In the genomic region with DNA sequence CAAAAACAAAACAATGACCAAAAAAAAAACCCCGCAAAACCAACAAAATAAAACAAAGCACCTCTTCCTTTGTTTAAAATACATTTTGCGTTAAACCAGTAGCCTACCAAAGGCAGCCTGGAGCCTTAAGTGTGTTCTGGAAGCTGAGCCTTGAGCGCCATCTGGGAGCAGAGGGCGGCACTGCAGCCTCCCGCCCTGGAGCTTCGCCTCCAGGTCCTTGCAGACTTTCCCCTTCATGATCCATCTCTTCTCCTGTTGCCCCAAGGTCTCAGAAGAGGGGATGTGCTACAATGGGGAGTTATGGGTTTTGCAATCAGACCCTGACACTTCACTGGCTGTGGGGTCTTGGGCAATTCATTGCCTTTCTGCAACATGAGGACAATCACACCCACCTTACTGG, we compare ENCODE assay signal across 8 cellular contexts.
DNase-seq lines count a peak whose midpoint lies in the region; ATAC-seq and TF ChIP-seq lines count a peak whose summit lies in the region.
"Not testable (repeated sequence)": the region's sequence is repeated elsewhere in the genome, so short reads cannot be mapped to it uniquely, and the experiment has no call there.

No MANE protein-coding gene starts in this region.

- CTCF ChIA-PET in BJ (lab: Yijun Ruan, JAX); HCT116 (lab: Charles Lee); PC-9 (lab: Charles Lee): not testable (repeated sequence)

- ATAC-seq in HCT116 (peak; percentile 76), memory B cell (ENCODE audit: low read depth) (peak; percentile 60)
- peak; percentile 36 for ATAC-seq in effector memory CD8-positive, alpha-beta T cell (replicated peaks)
- ATAC-seq in stimulated activated naive B cell treated with anti-CD40 and anti-IgM and Interleukin-4, amounts not matched to agents 10 μg/mL and 1 μg/mL and 100 μg/mL, for 72 hours (replicated peaks) = peak; percentile 64 to 73

- TF ChIP-seq CTCF in BJ (IDR thresholded peaks at IDR 0.05; ENCODE audit: insufficient read depth, low read depth, low read length) (peak; percentile 57), HCT116 (IDR thresholded peaks at IDR 0.05 in 2 of 3, conservative IDR thresholded peaks at IDR 0.05 in 1 of 3; ENCODE audit: borderline replicate concordance in 1 of 3, insufficient read depth in 1 of 3, low read depth in 2 of 3, low read length in 2 of 3) (0 out of 6 replicates have a peak, but pooled peaks of 1 of the 3 experiments have one; percentile 18), PC-9 (conservative IDR thresholded peaks at IDR 0.05) (peak; percentile 27; the same call in 1 of the 2 replicates), cardiac muscle cell (IDR thresholded peaks at IDR 0.05; ENCODE audit: low read depth, low read length) (peak; percentile 11)

- H3K4me1 Mint-ChIP-seq in effector memory CD8-positive, alpha-beta T cell (ENCODE audit: low read depth in 2 of 2); memory B cell; stimulated activated naive B cell treated with anti-CD40 and anti-IgM and Interleukin-4, amounts not matched to agents 10 μg/mL and 1 μg/mL and 100 μg/mL, for 72 hours: not testable (repeated sequence)

- not testable (repeated sequence) for H2AFZ ChIP-seq in HCT116 (ENCODE audit: low read depth, low read length, poor library complexity, severe bottlenecking); PC-9

- H3K36me3 Mint-ChIP-seq in effector memory CD8-positive, alpha-beta T cell (ENCODE audit: insufficient read depth); memory B cell; stimulated activated naive B cell treated with anti-CD40 and anti-IgM and Interleukin-4, amounts not matched to agents 10 μg/mL and 1 μg/mL and 100 μg/mL, for 72 hours: not testable (repeated sequence)

- not testable (repeated sequence) for H3K4me3 ChIP-seq in BJ (ENCODE audit: low read depth, low read length); HCT116 (replicated peaks in 1 of 2; ENCODE audit: low read depth in 1 of 2, low read length in 2 of 2); PC-9; cardiac muscle cell

- H3K27ac Mint-ChIP-seq in effector memory CD8-positive, alpha-beta T cell; memory B cell; stimulated activated naive B cell treated with anti-CD40 and anti-IgM and Interleukin-4, amounts not matched to agents 10 μg/mL and 1 μg/mL and 100 μg/mL, for 72 hours: not testable (repeated sequence)

- not testable (repeated sequence) for H3K4me1 ChIP-seq in HCT116 (ENCODE audit: control insufficient read depth in 1 of 2, insufficient read depth in 2 of 2, low read length in 2 of 2); PC-9 (replicated peaks; ENCODE audit: insufficient read depth); cardiac muscle cell (ENCODE audit: low read depth)

- POLR2A ChIA-PET in BJ (lab: Charles Lee); HCT116 (lab: Charles Lee); PC-9 (lab: Charles Lee; ENCODE audit: unreplicated experiment): not testable (repeated sequence)

- H3K9ac ChIP-seq in HCT116 (ENCODE audit: low read length) = not testable (repeated sequence)

- H3K4me3 Mint-ChIP-seq in effector memory CD8-positive, alpha-beta T cell; memory B cell; stimulated activated naive B cell treated with anti-CD40 and anti-IgM and Interleukin-4, amounts not matched to agents 10 μg/mL and 1 μg/mL and 100 μg/mL, for 72 hours: not testable (repeated sequence)

- H4K20me1 ChIP-seq in HCT116 (ENCODE audit: insufficient read depth); PC-9 (ENCODE audit: insufficient read depth): not testable (repeated sequence)

- H3K27me3 Mint-ChIP-seq in effector memory CD8-positive, alpha-beta T cell; memory B cell; stimulated activated naive B cell treated with anti-CD40 and anti-IgM and Interleukin-4, amounts not matched to agents 10 μg/mL and 1 μg/mL and 100 μg/mL, for 72 hours: not testable (repeated sequence)

- H3K9me3 Mint-ChIP-seq in effector memory CD8-positive, alpha-beta T cell; memory B cell; stimulated activated naive B cell treated with anti-CD40 and anti-IgM and Interleukin-4, amounts not matched to agents 10 μg/mL and 1 μg/mL and 100 μg/mL, for 72 hours: not testable (repeated sequence)

- H3K9me3 ChIP-seq in HCT116 (ENCODE audit: control insufficient read depth in 1 of 2, insufficient read depth in 1 of 2, low read depth in 1 of 2, low read length in 2 of 2); PC-9 (ENCODE audit: insufficient read depth, low read depth); cardiac muscle cell (ENCODE audit: low read depth): not testable (repeated sequence)

- H3K27me3 ChIP-seq in BJ (ENCODE audit: control insufficient read depth, insufficient read depth, low read length); HCT116 (ENCODE audit: insufficient read depth, low read length); PC-9 (ENCODE audit: insufficient read depth, low read depth); cardiac muscle cell: not testable (repeated sequence)

- not testable (repeated sequence) for H3K27ac ChIP-seq in HCT116 (ENCODE audit: low read depth, low read length); PC-9; cardiac muscle cell

- not testable (repeated sequence) for H3K9me2 ChIP-seq in HCT116 (ENCODE audit: insufficient read depth); PC-9 (ENCODE audit: insufficient read depth)

- RAD21 ChIA-PET in HCT116 (lab: Charles Lee; ENCODE audit: low non-redundant PET in 1 of 2, low total read pairs in 2 of 2, uncharacterized antibody in 2 of 2, unreplicated experiment in 2 of 2) = not testable (repeated sequence)

- DNase-seq in BJ (ENCODE audit: low read depth); HCT116 (ENCODE audit: low read depth, low spot score); PC-9; effector memory CD8-positive, alpha-beta T cell; cardiac muscle cell (ENCODE audit: low read depth in 1 of 2, low spot score in 1 of 2); memory B cell (ENCODE audit: low spot score in 2 of 2); stimulated activated naive B cell treated with anti-CD40 and anti-IgM and Interleukin-4, amounts not matched to agents 10 μg/mL and 1 μg/mL and 100 μg/mL, for 72 hours: not testable (repeated sequence)
- DNase-seq in activated T-cell treated with anti-CD3 and anti-CD28 coated beads, Interleukin-2, amount 50 U/mL, for 48 hours = peak; percentile 16 to 21

- H3F3A ChIP-seq in PC-9 (ENCODE audit: insufficient read depth, low read depth) = not testable (repeated sequence)

- BruUV-seq in HCT116 (replicated peaks; lab: Mats Ljungman, UMichigan); PC-9 (replicated peaks; lab: Mats Ljungman, UMichigan): not testable (repeated sequence)

- not testable (repeated sequence) for H3K4me2 ChIP-seq in HCT116 (ENCODE audit: low read length); PC-9

- not testable (repeated sequence) for TF ChIP-seq POLR2A in HCT116 (IDR thresholded peaks at IDR 0.05; ENCODE audit: borderline replicate concordance, extremely low read depth, insufficient read depth, insufficient read length)

- H3K36me3 ChIP-seq in BJ (ENCODE audit: control insufficient read depth, insufficient read depth, low read length); HCT116 (ENCODE audit: control insufficient read depth in 1 of 2, insufficient read depth in 2 of 2, low read length in 2 of 2); PC-9 (ENCODE audit: low read depth); cardiac muscle cell: not testable (repeated sequence)

- intact Hi-C loops in HCT116 (cut with micrococcal nuclease); PC-9 (cut with micrococcal nuclease; ENCODE audit: unreplicated experiment): not testable (repeated sequence)

- H3K79me2 ChIP-seq in HCT116 (ENCODE audit: insufficient read depth, low read length); PC-9 (ENCODE audit: low read depth): not testable (repeated sequence)

- not testable (repeated sequence) for TF ChIP-seq RAD21 in HCT116 (IDR thresholded peaks at IDR 0.05; ENCODE audit: low read depth)
